Comparison of ENCODE assay signal across 10 cellular contexts in the genomic region with DNA sequence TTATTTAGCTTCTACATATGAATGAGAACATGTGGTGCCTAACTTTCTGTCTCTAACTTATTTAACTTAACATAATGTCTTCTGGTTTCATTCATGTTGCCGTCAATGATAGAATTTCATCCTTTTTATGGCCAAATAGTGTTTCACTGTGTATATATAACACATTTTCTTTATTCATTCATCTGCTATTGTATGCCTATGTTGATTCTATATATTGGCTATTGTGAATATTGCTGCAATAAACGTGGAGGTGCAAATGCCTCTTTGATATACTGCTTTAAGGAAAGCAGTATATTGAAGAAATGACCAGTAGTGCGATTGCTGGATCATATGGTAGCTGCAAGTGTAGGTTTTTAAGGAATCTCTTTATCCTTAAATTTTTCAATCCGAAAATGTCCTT. TPM values are rescaled to one million over a fixed set of nuclear protein-coding genes. Genes with fewer than 3 reads are reported as not detected.
"Had no signal": no experiment of that assay in that cellular context is flagged by ENCODE, and none has a peak within 500 bp of the region (broad histone marks: within the 10 kb centered on the region; RNA-seq: fewer than 3 reads in every experiment).

No MANE protein-coding gene starts in this region.

- H3K4me3 ChIP-seq: K562 had no signal

- DNase-seq: IMR-90, KBM-7, KG1 had no signal

- ATAC-seq: HepG2, K562 had no signal

- H3K9ac ChIP-seq: KMS-11 had no signal

- H3K27ac ChIP-seq: HL-60, KMS-11 had no signal

- H3K4me2 ChIP-seq: KMS-11 had no signal

RNA-seq across cellular contexts. Expression of a gene that starts 10.0 kb away (rescaled TPM):
- total RNA-seq: HepG2, HT-29, HT1080, IMR-90, K562 had no signal
- polyA plus RNA-seq: HepG2, IgD-negative memory B cell, IMR-90, K562 had no signal

RNA-seq across cellular contexts. Expression of a gene that starts 44.7 kb away (rescaled TPM):
- total RNA-seq: HepG2, HT-29, HT1080, IMR-90, K562 had no signal
- polyA plus RNA-seq: IgD-negative memory B cell, IMR-90, K562 had no signal
